ENCODE assay signal across 16 cellular contexts in the genomic region with DNA sequence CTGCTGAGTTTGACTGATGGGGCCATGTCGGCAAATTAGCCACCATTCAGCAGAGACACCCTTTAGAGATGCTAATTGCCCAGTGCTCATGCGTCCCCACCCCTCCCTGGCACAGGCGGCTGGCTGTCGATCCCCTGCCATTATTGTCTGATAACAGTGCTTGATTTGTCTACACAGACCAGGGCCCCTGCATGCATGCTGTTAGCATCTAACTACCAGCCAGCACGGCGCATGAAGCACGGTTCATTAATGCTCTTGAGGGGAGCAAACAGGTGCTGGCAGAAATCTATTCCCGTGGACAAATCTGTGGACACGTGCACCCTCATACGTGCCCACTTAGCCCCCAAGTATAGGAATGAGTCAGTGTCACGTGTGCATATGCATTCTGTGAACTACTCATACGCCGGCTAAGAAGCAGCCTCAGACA. TPM values are rescaled to one million over a fixed set of nuclear protein-coding genes. Genes with fewer than 3 reads are reported as not detected.
DNase-seq lines count a peak whose midpoint lies in the region; ATAC-seq and TF ChIP-seq lines count a peak whose summit lies in the region.
"Had no signal": no experiment of that assay in that cellular context is flagged by ENCODE, and none has a peak within 500 bp of the region (broad histone marks: within the 10 kb centered on the region; RNA-seq: fewer than 3 reads in every experiment).

No MANE protein-coding gene starts in this region.

- no peaks in the 10 kb centered on the region for H3K9me3 Mint-ChIP-seq in osteocyte (ENCODE audit: unreplicated experiment)
- H3K9me3 Mint-ChIP-seq: activated T-helper 17 cell treated with anti-CD3 and anti-CD28 coated beads, Interleukin-2, amount 50 U/mL, for 72 hours had no signal

- H3K4me2 ChIP-seq in OCI-LY3 (ENCODE audit: low read length): peak overlapping the region; percentile 36

- H3K27me3 Mint-ChIP-seq in osteocyte (ENCODE audit: unreplicated experiment): peaks cover 13% of the 10 kb centered on the region

- TF ChIP-seq CTCF in OCI-LY3 (IDR thresholded peaks at IDR 0.05; ENCODE audit: low read depth, low read length) (no peak), osteocyte (IDR thresholded peaks at IDR 0.05) (no peak)

- peaks cover 29% of the 10 kb centered on the region for H3K4me1 Mint-ChIP-seq in osteocyte (ENCODE audit: unreplicated experiment)

- no peaks in the 10 kb centered on the region for H3K36me3 ChIP-seq in OCI-LY3 (replicated peaks; ENCODE audit: low read depth, low read length)
- H3K36me3 ChIP-seq: tibial artery had no signal

- no peaks in the 10 kb centered on the region for H4K20me1 ChIP-seq in OCI-LY3 (ENCODE audit: insufficient read depth, low read length)

- no peaks in the 10 kb centered on the region for H3K9me3 ChIP-seq in OCI-LY3 (ENCODE audit: insufficient read depth, low read length)
- H3K9me3 ChIP-seq: tibial artery had no signal

- peak; percentile 94 for DNase-seq in COR-L47 (lab: John Stamatoyannopoulos, UW)
- DNase-seq in NCI-H128 (lab: John Stamatoyannopoulos, UW; ENCODE audit: unreplicated experiment): peak; percentile 22
- DNase-seq in iPS-NIHi11 (ENCODE audit: low spot score): peak; percentile 35
- DNase-seq in NAMALWA (ENCODE audit: low spot score): no peak
- DNase-seq in osteocyte (ENCODE audit: extremely low spot score, unreplicated experiment): no peak
- DNase-seq in SIG-M5 (lab: John Stamatoyannopoulos, UW): no peak
- DNase-seq: activated CD4-positive, alpha-beta T cell treated with anti-CD3 and anti-CD28 coated beads, Interleukin-2, amount 50 U/mL, for 1 hour; Calu3; Karpas-422; mesendoderm; tibial artery had no signal

- no peak for ATAC-seq in GM18498 (IDR thresholded peaks at IDR 0.05; ENCODE audit: unreplicated experiment)
- ATAC-seq: activated T-helper 17 cell treated with anti-CD3 and anti-CD28 coated beads, Interleukin-2, amount 50 U/mL, for 72 hours had no signal

- no peak overlapping the region for H3K4me3 ChIP-seq in OCI-LY3 (ENCODE audit: low read length)
- H3K4me3 ChIP-seq: tibial artery had no signal

- H3K79me2 ChIP-seq in OCI-LY3 (ENCODE audit: low read length): no peaks in the 10 kb centered on the region

- no peak overlapping the region; the same call in 1 of the 2 replicates for H2AFZ ChIP-seq in OCI-LY3 (ENCODE audit: low read depth, low read length)

- H3K27ac Mint-ChIP-seq in osteocyte (ENCODE audit: unreplicated experiment): no peak overlapping the region
- H3K27ac Mint-ChIP-seq: activated T-helper 17 cell treated with anti-CD3 and anti-CD28 coated beads, Interleukin-2, amount 50 U/mL, for 72 hours had no signal

- H3K9ac ChIP-seq in OCI-LY3 (ENCODE audit: low read length): no peak overlapping the region

- no peak overlapping the region for H3K4me3 Mint-ChIP-seq in osteocyte (ENCODE audit: unreplicated experiment)
- H3K4me3 Mint-ChIP-seq: activated T-helper 17 cell treated with anti-CD3 and anti-CD28 coated beads, Interleukin-2, amount 50 U/mL, for 72 hours had no signal

- no peak overlapping the region for H3K27ac ChIP-seq in OCI-LY3 (ENCODE audit: low read length)
- H3K27ac ChIP-seq: HL-60, tibial artery had no signal

- peaks cover 6% of the 10 kb centered on the region for H3K36me3 Mint-ChIP-seq in osteocyte (ENCODE audit: unreplicated experiment)

- peaks cover 13% of the 10 kb centered on the region for H3K4me1 ChIP-seq in OCI-LY3 (ENCODE audit: low read length)

- peaks cover 50% of the 10 kb centered on the region for H3K27me3 ChIP-seq in OCI-LY3 (ENCODE audit: low read depth, low read length)
- H3K27me3 ChIP-seq: tibial artery had no signal

RNA-seq across cellular contexts. Expression of a gene that starts 32.2 kb away (rescaled TPM):
- total RNA-seq in osteocyte: 21.3 and 24.6 TPM in 2 replicates
- total RNA-seq: activated T-helper 17 cell treated with anti-CD3 and anti-CD28 coated beads, Interleukin-2, amount 50 U/mL, for 72 hours; Calu3; dermis microvascular lymphatic vessel endothelial cell had no signal

Comparison
In these comparisons a context has a peak if more than half of its experiments do, and no peak if none do; other contexts are left out.
1. DNase-seq: peak in COR-L47 (single experiment), NCI-H128 (single experiment) and iPS-NIHi11 (single experiment); none in NAMALWA (single experiment), osteocyte (single experiment) and SIG-M5 (single experiment).